26 cellular contexts compared by ENCODE assay signal in genomic region chr3:69178100-69178499, GRCh38. TPM values are rescaled to one million over a fixed set of nuclear protein-coding genes. Genes with fewer than 3 reads are reported as not detected.
DNase-seq lines count a peak whose midpoint lies in the region; ATAC-seq and TF ChIP-seq lines count a peak whose summit lies in the region.
"Had no signal": no experiment of that assay in that cellular context is flagged by ENCODE, and none has a peak within 500 bp of the region (broad histone marks: within the 10 kb centered on the region; RNA-seq: fewer than 3 reads in every experiment).

No MANE protein-coding gene starts in this region.

- no peaks in the 10 kb centered on the region for H3K9me3 ChIP-seq in PC-3 (ENCODE audit: low read length)
- H3K9me3 ChIP-seq in duodenal mucosa (ENCODE audit: control insufficient read depth in 1 of 2, low read length in 2 of 2) = no peaks in the 10 kb centered on the region
- no peaks in the 10 kb centered on the region for H3K9me3 ChIP-seq in tibial nerve
- H3K9me3 ChIP-seq: adrenal gland, HAP-1, neutrophil, SJSA1, thoracic aorta had no signal

- H3K27ac Mint-ChIP-seq in T-helper 1 cell treated with Interleukin-12 subunit alpha and Interleukin-12 subunit beta and Interleukin-4 antibody, amounts not matched to agents 30 μg/mL and 1 μg/mL, for 36 hours = peak overlapping the region; percentile 33
- peak overlapping the region; percentile 62 for H3K27ac Mint-ChIP-seq in mesothelial cell of epicardium
- H3K27ac Mint-ChIP-seq: T-cell had no signal

- H3K4me3 ChIP-seq in PC-3 (ENCODE audit: low read length) (no peak overlapping the region), duodenal mucosa (ENCODE audit: low read depth in 1 of 2, low read length in 2 of 2) (no peak overlapping the region), tibial nerve (no peak overlapping the region)
- H3K4me3 ChIP-seq: adrenal gland, coronary artery, HAP-1, SJSA1, thoracic aorta had no signal

- TF ChIP-seq CTCF in PC-3 (conservative IDR thresholded peaks at IDR 0.05; ENCODE audit: low read depth, low read length) = no peak
- no peak for TF ChIP-seq CTCF in mesothelial cell of epicardium (IDR thresholded peaks at IDR 0.05; ENCODE audit: unreplicated experiment)
- TF ChIP-seq CTCF in tibial nerve (IDR thresholded peaks at IDR 0.05) = no peak

- 92 to 97% methylated on average over 4 of the region's 4 CpGs for WGBS in tibial nerve, 2 donors

- POLR2A ChIA-PET in PC-3 (lab: Charles Lee; ENCODE audit: unreplicated experiment) = interaction anchor here (0.6 kb wide), 1 partner anchor 193 kb away, joined by 3 read pairs; no protein-coding TSS in a partner anchor

- no peak overlapping the region for H3K4me2 ChIP-seq in PC-3 (ENCODE audit: low read length)

- H3K36me3 Mint-ChIP-seq in T-helper 1 cell treated with Interleukin-12 subunit alpha and Interleukin-12 subunit beta and Interleukin-4 antibody, amounts not matched to agents 30 μg/mL and 1 μg/mL, for 36 hours (ENCODE audit: low read depth) = peaks cover 70% of the 10 kb centered on the region
- H3K36me3 Mint-ChIP-seq in mesothelial cell of epicardium = peaks cover 66% of the 10 kb centered on the region

- H3K9ac ChIP-seq in PC-3 (ENCODE audit: low read length) (no peak overlapping the region), duodenal mucosa (ENCODE audit: low read depth in 1 of 2, low read length in 2 of 2) (no peak overlapping the region)

- peak overlapping the region; percentile 88 for H3K27ac ChIP-seq in PC-3 (ENCODE audit: low read length)
- peak overlapping the region; percentile 49 for H3K27ac ChIP-seq in duodenal mucosa (ENCODE audit: low read depth, low read length)
- no peak overlapping the region for H3K27ac ChIP-seq in tibial nerve
- H3K27ac ChIP-seq: 22Rv1, adrenal gland, brain microvascular endothelial cell, HL-60, neutrophil, SJSA1, WERI-Rb-1 had no signal

- no peaks in the 10 kb centered on the region for H3K9me3 Mint-ChIP-seq in T-helper 1 cell treated with Interleukin-12 subunit alpha and Interleukin-12 subunit beta and Interleukin-4 antibody, amounts not matched to agents 30 μg/mL and 1 μg/mL, for 36 hours
- no peaks in the 10 kb centered on the region for H3K9me3 Mint-ChIP-seq in mesothelial cell of epicardium
- H3K9me3 Mint-ChIP-seq: T-cell had no signal

- DNase-seq in T-helper 1 cell (no peak), PC-3 (no peak), mesothelial cell of epicardium (ENCODE audit: low spot score in 2 of 2, unreplicated experiment in 2 of 2) (no peak), islet precursor cell (no peak), tibial nerve (ENCODE audit: low spot score in 2 of 2) (no peak), cerebellum (ENCODE audit: low spot score) (no peak)
- DNase-seq: activated CD4-positive, alpha-beta T cell treated with anti-CD3 and anti-CD28 coated beads, Interleukin-2, amount 50 U/mL, for 4 hours; activated naive CD4-positive, alpha-beta T cell; activated T-cell treated with anti-CD3 and anti-CD28 coated beads for 4 hours; adrenal gland; DMS 273 treated with DMSO at 0.1 percent for 48 hours; NCI-H1092 treated with DMSO at 0.1 percent for 48 hours; NCI-H187 treated with DMSO at 0.1 percent for 48 hours; NCI-H526 treated with DMSO at 0.1 percent for 48 hours; T-cell; WERI-Rb-1 had no signal

- no peak for TF ChIP-seq EP300 in tibial nerve (IDR thresholded peaks at IDR 0.05)

- CTCF ChIA-PET in PC-3 (lab: Charles Lee) = interaction anchor here (1.0 kb wide), 1 partner anchor 128 kb away, joined by 3 read pairs; no protein-coding TSS in a partner anchor

- intact Hi-C loops in PC-3 (cut with micrococcal nuclease) = loop anchor here (2.0 kb wide), 1 partner anchor 65 kb away; no protein-coding TSS in a partner anchor

- no peak for ATAC-seq in PC-3
- ATAC-seq: T-cell had no signal

- no peak for TF ChIP-seq POLR2A in tibial nerve (IDR thresholded peaks at IDR 0.05)

- H3K27me3 ChIP-seq in PC-3 (ENCODE audit: low read length) (no peaks in the 10 kb centered on the region), duodenal mucosa (ENCODE audit: control insufficient read depth in 1 of 2, insufficient read depth in 2 of 2, low read length in 2 of 2) (no peaks in the 10 kb centered on the region), tibial nerve (no peaks in the 10 kb centered on the region)
- H3K27me3 ChIP-seq: adrenal gland, brain microvascular endothelial cell, neutrophil, SJSA1 had no signal

- peaks cover 44% of the 10 kb centered on the region for H3K4me1 Mint-ChIP-seq in T-helper 1 cell treated with Interleukin-12 subunit alpha and Interleukin-12 subunit beta and Interleukin-4 antibody, amounts not matched to agents 30 μg/mL and 1 μg/mL, for 36 hours (ENCODE audit: low read depth)
- peaks cover 12% of the 10 kb centered on the region for H3K4me1 Mint-ChIP-seq in mesothelial cell of epicardium

- H3K36me3 ChIP-seq in PC-3 (ENCODE audit: low read depth, low read length) (no peaks in the 10 kb centered on the region; the same call in 1 of the 2 replicates), duodenal mucosa (ENCODE audit: control insufficient read depth in 1 of 2, insufficient read depth in 2 of 2, low read length in 2 of 2) (peaks cover 18 to 30% of the 10 kb centered on the region in 2 donors), tibial nerve (peaks cover 0 to 17% (median 0%) of the 10 kb centered on the region in 3 donors)
- H3K36me3 ChIP-seq: brain microvascular endothelial cell, HAP-1, SJSA1, WERI-Rb-1 had no signal

- no peaks in the 10 kb centered on the region for H3K9me2 ChIP-seq in PC-3 (replicated peaks; ENCODE audit: low read length)

- no TSS peak for BruUV-seq in PC-3 (replicated peaks; lab: Mats Ljungman, UMichigan)

- H3K27me3 Mint-ChIP-seq in T-helper 1 cell treated with Interleukin-12 subunit alpha and Interleukin-12 subunit beta and Interleukin-4 antibody, amounts not matched to agents 30 μg/mL and 1 μg/mL, for 36 hours (ENCODE audit: low read depth) = no peaks in the 10 kb centered on the region
- H3K27me3 Mint-ChIP-seq in mesothelial cell of epicardium (ENCODE audit: low read depth) = no peaks in the 10 kb centered on the region
- H3K27me3 Mint-ChIP-seq: T-cell had no signal

- H2AFZ ChIP-seq in PC-3 (ENCODE audit: low read length) = no peak overlapping the region

- no peaks in the 10 kb centered on the region for H3K79me2 ChIP-seq in PC-3 (ENCODE audit: low read length)

- H3K4me1 ChIP-seq in PC-3 (ENCODE audit: insufficient read depth, low read length) = peaks cover 39% of the 10 kb centered on the region
- peaks cover 35 to 47% of the 10 kb centered on the region in 2 donors for H3K4me1 ChIP-seq in duodenal mucosa (ENCODE audit: control insufficient read depth in 1 of 2, insufficient read depth in 2 of 2, low read length in 2 of 2)
- H3K4me1 ChIP-seq in tibial nerve = peaks cover 0 to 46% (median 9%) of the 10 kb centered on the region in 4 donors
- H3K4me1 ChIP-seq: adrenal gland had no signal

- H4K20me1 ChIP-seq in PC-3 (ENCODE audit: low read length) = no peaks in the 10 kb centered on the region

- peaks cover 2% of the 10 kb centered on the region for H3F3A ChIP-seq in PC-3 (ENCODE audit: low read length, unreplicated experiment)

- no peak overlapping the region for H3K4me3 Mint-ChIP-seq in T-helper 1 cell treated with Interleukin-12 subunit alpha and Interleukin-12 subunit beta and Interleukin-4 antibody, amounts not matched to agents 30 μg/mL and 1 μg/mL, for 36 hours
- H3K4me3 Mint-ChIP-seq in mesothelial cell of epicardium = no peak overlapping the region
- H3K4me3 Mint-ChIP-seq: T-cell had no signal

RNA-seq across cellular contexts. Expression of gene LMOD3, which starts 55.7 kb away (rescaled TPM):
- total RNA-seq in PC-3 (2014; rRNA removed) = not detected in 2 replicates
- total RNA-seq in mesothelial cell of epicardium = not detected in 3 replicates
- total RNA-seq in tibial nerve = not detected
- not detected for total RNA-seq in cerebellum
- total RNA-seq: SJSA1, T-cell, thoracic aorta had no signal

Comparison
In these comparisons a context has a peak if more than half of its experiments do, and no peak if none do; other contexts are left out.
1. H3K27ac ChIP-seq: peak in PC-3 (single experiment) and duodenal mucosa (single experiment); none in tibial nerve (0 of 4).